19 cellular contexts compared by ENCODE assay signal in the genomic region with DNA sequence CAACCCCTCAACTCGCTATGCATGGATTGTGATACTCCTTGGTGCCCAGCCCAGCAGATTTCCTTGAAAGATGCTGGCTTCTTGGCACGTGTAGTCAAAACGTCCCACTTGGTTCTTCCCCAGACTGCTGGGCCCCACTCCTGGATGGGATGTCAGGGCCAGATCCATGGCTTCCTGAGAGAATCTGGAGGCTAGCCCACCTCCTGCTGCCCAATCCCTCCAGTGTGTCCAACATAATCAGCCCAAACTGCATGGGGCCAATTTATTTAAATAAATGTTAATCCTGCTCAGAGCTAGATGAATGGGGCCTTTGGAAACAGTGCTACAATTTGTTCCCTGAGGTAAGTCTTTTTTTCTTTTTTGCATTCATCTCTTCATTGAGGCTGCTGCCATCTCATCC. TPM values are rescaled to one million over a fixed set of nuclear protein-coding genes. Genes with fewer than 3 reads are reported as not detected.
DNase-seq lines count a peak whose midpoint lies in the region; ATAC-seq and TF ChIP-seq lines count a peak whose summit lies in the region.
"Had no signal": no experiment of that assay in that cellular context is flagged by ENCODE, and none has a peak within 500 bp of the region (broad histone marks: within the 10 kb centered on the region; RNA-seq: fewer than 3 reads in every experiment).

No MANE protein-coding gene starts in this region.

- no peak overlapping the region for H3K4me3 ChIP-seq in BLaER1
- H3K4me3 ChIP-seq: GM12878, HAP-1 had no signal

- H3K4me2 ChIP-seq in BLaER1 = peak overlapping the region; percentile 68; the same call in 1 of the 2 replicates

- H3K27me3 ChIP-seq in BLaER1 = no peaks in the 10 kb centered on the region
- H3K27me3 ChIP-seq: BE2C had no signal

- 0 out of 2 replicates have a peak overlapping the region, but pooled peaks have one; percentile 76 for H3K27ac Mint-ChIP-seq in WTC11
- no peak overlapping the region for H3K27ac Mint-ChIP-seq in memory B cell

- peaks cover 70% of the 10 kb centered on the region for H3K4me1 Mint-ChIP-seq in WTC11
- peaks cover 26% of the 10 kb centered on the region for H3K4me1 Mint-ChIP-seq in memory B cell

- no peak overlapping the region for H3K27ac ChIP-seq in BLaER1

- H3K9ac ChIP-seq in BLaER1 = no peak overlapping the region

- POLR2A ChIA-PET in WTC11 (lab: Charles Lee) = interaction anchor here (0.7 kb wide), 1 partner anchor 52 kb away, joined by 3 read pairs; no protein-coding TSS in a partner anchor

- no peak for DNase-seq in WTC11 (ENCODE audit: low spot score)
- DNase-seq in memory B cell (ENCODE audit: low spot score in 2 of 2) = no peak
- DNase-seq in posterior vena cava (ENCODE audit: low spot score) = peak; percentile 69
- DNase-seq in NCI-H510A treated with DMSO at 0.1 percent for 48 hours (lab: John Stamatoyannopoulos, UW) = no peak
- DNase-seq in NCI-H1694 treated with DMSO at 0.1 percent for 48 hours (lab: John Stamatoyannopoulos, UW) = no peak
- DNase-seq: BE2C; CD4-positive, CD25-positive, alpha-beta regulatory T cell; EL; KG1; NCI-H1092; NCI-H1436 treated with DMSO at 0.1 percent for 48 hours; NCI-H226; NCI-H526 treated with DMSO at 0.1 percent for 48 hours had no signal

- intact Hi-C loops in posterior vena cava (cut with DNase I) = no loop called here

- H3K36me3 Mint-ChIP-seq in WTC11 (no peaks in the 10 kb centered on the region), memory B cell (no peaks in the 10 kb centered on the region)
- H3K36me3 Mint-ChIP-seq: CD4-positive, CD25-positive, alpha-beta regulatory T cell had no signal

- H3K4me1 ChIP-seq in BLaER1 = peaks cover 83% of the 10 kb centered on the region
- H3K4me1 ChIP-seq: BE2C had no signal

- 0 out of 2 replicates have a peak, but pooled peaks cover 5% of the 10 kb centered on the region for H3K9me3 ChIP-seq in BLaER1
- H3K9me3 ChIP-seq: BE2C, HAP-1 had no signal

- no peak for TF ChIP-seq CTCF in WTC11 (IDR thresholded peaks at IDR 0.05)

- no peaks in the 10 kb centered on the region for H4K20me1 ChIP-seq in BLaER1

- H3K4me3 Mint-ChIP-seq in WTC11 (no peak overlapping the region), memory B cell (peak overlapping the region; percentile 3)
- H3K4me3 Mint-ChIP-seq: CD4-positive, CD25-positive, alpha-beta regulatory T cell had no signal

- CTCF ChIA-PET in WTC11 (lab: Charles Lee) = interaction anchor here (1.2 to 2.7 kb wide), 4 partner anchors 10 to 107 kb away, joined by 3 to 27 read pairs (median 6); no protein-coding TSS in a partner anchor

- H3K27me3 Mint-ChIP-seq in WTC11 (ENCODE audit: low read depth) (no peaks in the 10 kb centered on the region), memory B cell (no peaks in the 10 kb centered on the region)
- H3K27me3 Mint-ChIP-seq: CD4-positive, CD25-positive, alpha-beta regulatory T cell had no signal

- no peaks in the 10 kb centered on the region for H3K36me3 ChIP-seq in BLaER1
- H3K36me3 ChIP-seq: BE2C had no signal

- ATAC-seq in WTC11 (no peak), memory B cell (ENCODE audit: low read depth) (no peak), HG03280 (IDR thresholded peaks at IDR 0.05; ENCODE audit: unreplicated experiment) (no peak), HG03175 (IDR thresholded peaks at IDR 0.05; ENCODE audit: unreplicated experiment) (no peak)
- ATAC-seq: GM12878, Right ventricle myocardium inferior had no signal

- H3K9me3 Mint-ChIP-seq in WTC11 = no peaks in the 10 kb centered on the region
- no peaks in the 10 kb centered on the region for H3K9me3 Mint-ChIP-seq in memory B cell
- H3K9me3 Mint-ChIP-seq: CD4-positive, CD25-positive, alpha-beta regulatory T cell had no signal

TF ChIP-seq in WTC11, 78 proteins besides CTCF, POLR2A, EP300 and RAD21:
- TF ChIP-seq ERG (CRISPR knock-in tag; IDR thresholded peaks at IDR 0.05) = no peak
- TF ChIP-seq, protein P1, sequence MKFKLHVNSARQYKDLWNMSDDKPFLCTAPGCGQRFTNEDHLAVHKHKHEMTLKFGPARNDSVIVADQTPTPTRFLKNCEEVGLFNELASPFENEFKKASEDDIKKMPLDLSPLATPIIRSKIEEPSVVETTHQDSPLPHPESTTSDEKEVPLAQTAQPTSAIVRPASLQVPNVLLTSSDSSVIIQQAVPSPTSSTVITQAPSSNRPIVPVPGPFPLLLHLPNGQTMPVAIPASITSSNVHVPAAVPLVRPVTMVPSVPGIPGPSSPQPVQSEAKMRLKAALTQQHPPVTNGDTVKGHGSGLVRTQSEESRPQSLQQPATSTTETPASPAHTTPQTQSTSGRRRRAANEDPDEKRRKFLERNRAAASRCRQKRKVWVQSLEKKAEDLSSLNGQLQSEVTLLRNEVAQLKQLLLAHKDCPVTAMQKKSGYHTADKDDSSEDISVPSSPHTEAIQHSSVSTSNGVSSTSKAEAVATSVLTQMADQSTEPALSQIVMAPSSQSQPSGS (CRISPR knock-in tag; IDR thresholded peaks at IDR 0.05; ENCODE audit: borderline replicate concordance, low read depth) = no peak
- TF ChIP-seq ZNF121 (CRISPR knock-in tag; IDR thresholded peaks at IDR 0.05) = no peak
- TF ChIP-seq TEAD1 (CRISPR knock-in tag; IDR thresholded peaks at IDR 0.05) = no peak
- no peak for TF ChIP-seq OVOL2 (CRISPR knock-in tag; IDR thresholded peaks at IDR 0.05; ENCODE audit: borderline replicate concordance)
- no peak for TF ChIP-seq NR1H2 (CRISPR knock-in tag; IDR thresholded peaks at IDR 0.05)
TF ChIP-seq in WTC11: peak in this region for 0.

RNA-seq across cellular contexts. Expression of gene WSB1, which starts 49.4 kb away (rescaled TPM):
- total RNA-seq in WTC11 (2021) = 167 to 223 TPM (median 221 TPM) in 3 replicates
- 100 to 1,000 TPM; 206 to 227 TPM for total RNA-seq in posterior vena cava
